Comparison of ENCODE assay signal across 16 cellular contexts in the genomic region with DNA sequence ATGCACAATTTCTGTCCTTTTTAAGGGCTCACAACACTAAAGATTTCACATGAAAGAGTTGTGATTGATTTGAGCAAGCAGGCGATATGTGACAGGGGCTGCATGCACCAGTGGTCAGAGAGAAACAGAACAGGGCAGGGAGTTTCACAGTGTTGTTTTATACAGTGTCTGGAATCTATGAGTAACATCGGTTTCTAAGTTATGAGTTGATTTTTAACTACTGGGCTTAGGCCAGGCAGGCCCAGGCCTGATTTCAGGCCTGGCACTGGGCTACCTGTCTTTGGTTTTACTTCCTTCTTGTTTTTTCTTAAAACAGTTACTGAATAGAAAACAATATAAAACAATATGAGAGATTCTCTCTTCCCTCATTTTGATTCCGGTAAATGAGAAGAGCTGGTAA. TPM values are rescaled to one million over a fixed set of nuclear protein-coding genes. Genes with fewer than 3 reads are reported as not detected.
"Had no signal": no experiment of that assay in that cellular context is flagged by ENCODE, and none has a peak within 500 bp of the region (broad histone marks: within the 10 kb centered on the region; RNA-seq: fewer than 3 reads in every experiment).

No MANE protein-coding gene starts in this region.

- H3K9me3 Mint-ChIP-seq: effector memory CD8-positive, alpha-beta T cell; naive thymus-derived CD8-positive, alpha-beta T cell; stimulated activated effector memory CD8-positive, alpha-beta T cell treated with anti-CD3 and anti-CD28 coated beads, Interleukin-12 subunit alpha, Interleukin-12 subunit beta, amount 100 ng/mL, for 72 hours; T-helper 1 cell treated with Interleukin-12 subunit alpha and Interleukin-12 subunit beta and Interleukin-4 antibody, amounts not matched to agents 30 μg/mL and 1 μg/mL, for 36 hours had no signal

- H3K27ac Mint-ChIP-seq: effector memory CD8-positive, alpha-beta T cell; naive thymus-derived CD8-positive, alpha-beta T cell; stimulated activated effector memory CD8-positive, alpha-beta T cell treated with anti-CD3 and anti-CD28 coated beads, Interleukin-12 subunit alpha, Interleukin-12 subunit beta, amount 100 ng/mL, for 72 hours; T-helper 1 cell treated with Interleukin-12 subunit alpha and Interleukin-12 subunit beta and Interleukin-4 antibody, amounts not matched to agents 30 μg/mL and 1 μg/mL, for 36 hours had no signal

- H3K4me1 ChIP-seq: ascending aorta, gastroesophageal sphincter, left ventricle myocardium inferior, pancreas had no signal

- ATAC-seq: activated CD4-positive, CD25-positive, alpha-beta regulatory T cell treated with anti-CD3 and anti-CD28 coated beads, Interleukin-2, amount 50 U/mL, for 24 hours; effector memory CD8-positive, alpha-beta T cell; gastroesophageal sphincter; naive thymus-derived CD8-positive, alpha-beta T cell; pancreas; stimulated activated effector memory CD8-positive, alpha-beta T cell treated with anti-CD3 and anti-CD28 coated beads, Interleukin-12 subunit alpha, Interleukin-12 subunit beta, amount 100 ng/mL, for 72 hours had no signal

- H3K36me3 Mint-ChIP-seq: naive thymus-derived CD8-positive, alpha-beta T cell; stimulated activated effector memory CD8-positive, alpha-beta T cell treated with anti-CD3 and anti-CD28 coated beads, Interleukin-12 subunit alpha, Interleukin-12 subunit beta, amount 100 ng/mL, for 72 hours had no signal

- DNase-seq: activated naive CD4-positive, alpha-beta T cell; activated T-cell treated with anti-CD3 and anti-CD28 coated beads for 4 hours; dermis blood vessel endothelial cell; effector memory CD8-positive, alpha-beta T cell; erythroblast; islet precursor cell; left ventricle myocardium inferior; naive thymus-derived CD8-positive, alpha-beta T cell; pancreas had no signal

- H3K36me3 ChIP-seq: ascending aorta, gastroesophageal sphincter, left ventricle myocardium inferior, pancreas had no signal

- H3K4me3 ChIP-seq: ascending aorta, gastroesophageal sphincter, left ventricle myocardium inferior, pancreas had no signal

- H3K9me3 ChIP-seq: ascending aorta, gastroesophageal sphincter, left ventricle myocardium inferior, pancreas had no signal

- H3K27ac ChIP-seq: ascending aorta, left ventricle myocardium inferior, pancreas had no signal

- H3K27me3 ChIP-seq: ascending aorta, gastroesophageal sphincter, pancreas had no signal

- H3K27me3 Mint-ChIP-seq: effector memory CD8-positive, alpha-beta T cell; naive thymus-derived CD8-positive, alpha-beta T cell had no signal

- H3K4me3 Mint-ChIP-seq: effector memory CD8-positive, alpha-beta T cell; naive thymus-derived CD8-positive, alpha-beta T cell; stimulated activated effector memory CD8-positive, alpha-beta T cell treated with anti-CD3 and anti-CD28 coated beads, Interleukin-12 subunit alpha, Interleukin-12 subunit beta, amount 100 ng/mL, for 72 hours; T-helper 1 cell treated with Interleukin-12 subunit alpha and Interleukin-12 subunit beta and Interleukin-4 antibody, amounts not matched to agents 30 μg/mL and 1 μg/mL, for 36 hours had no signal

RNA-seq across cellular contexts. Expression of gene UTY, which starts 13.9 kb away (rescaled TPM):
- total RNA-seq: ascending aorta, chondrocyte, urinary bladder had no signal
- polyA plus RNA-seq: naive thymus-derived CD8-positive, alpha-beta T cell had no signal
